ENCODE assay signal across 11 cellular contexts in genomic region chr1:79667848-79668696, GRCh38.
DNase-seq lines count a peak whose midpoint lies in the region; ATAC-seq lines count a peak whose summit lies in the region.
"Had no signal": no experiment of that assay in that cellular context is flagged by ENCODE, and none has a peak within 500 bp of the region (broad histone marks: within the 10 kb centered on the region; RNA-seq: fewer than 3 reads in every experiment).

No MANE protein-coding gene starts in this region.

- H3K27ac ChIP-seq in right cardiac atrium (ENCODE audit: low read length), result no peak overlapping the region
- H3K27ac ChIP-seq: brain microvascular endothelial cell, epithelial cell of prostate, stomach had no signal

- no peaks in the 10 kb centered on the region for H3K27me3 ChIP-seq in right cardiac atrium (ENCODE audit: control insufficient read depth, insufficient read depth)
- H3K27me3 ChIP-seq: brain microvascular endothelial cell, stomach had no signal

- DNase-seq in KG1 (lab: John Stamatoyannopoulos, UW) (peak; percentile 28), right cardiac atrium (no peak), iPS-NIHi11 (ENCODE audit: low spot score) (no peak), H4 (ENCODE audit: low spot score) (no peak)
- no peak for DNase-seq in activated CD4-positive, alpha-beta T cell treated with anti-CD3 and anti-CD28 coated beads for 48 hours
- DNase-seq: brain microvascular endothelial cell, stomach had no signal

- H3K4me3 ChIP-seq in right cardiac atrium (ENCODE audit: low read length), result no peak overlapping the region
- H3K4me3 ChIP-seq: stomach had no signal

- H3K4me1 ChIP-seq in right cardiac atrium (ENCODE audit: control insufficient read depth, insufficient read depth, low read length), result no peaks in the 10 kb centered on the region
- H3K4me1 ChIP-seq: stomach had no signal

- intact Hi-C loops in right cardiac atrium (cut with DNase I), result no loop called here

- 76% methylated on average over 3 of the region's 3 CpGs for WGBS in right cardiac atrium

- peak; percentile 91 for ATAC-seq in GM18498 (IDR thresholded peaks at IDR 0.05; ENCODE audit: unreplicated experiment)
- peak; percentile 98 for ATAC-seq in GM19467 (IDR thresholded peaks at IDR 0.05; ENCODE audit: unreplicated experiment)
- peak; percentile 95 for ATAC-seq in HG02943 (IDR thresholded peaks at IDR 0.05; ENCODE audit: low read depth, unreplicated experiment)
- ATAC-seq in right cardiac atrium, result no peak

- no peaks in the 10 kb centered on the region for H3K9me3 ChIP-seq in right cardiac atrium (ENCODE audit: control insufficient read depth, low read length)
- H3K9me3 ChIP-seq: stomach had no signal

Comparison
In these comparisons a context has a peak if more than half of its experiments do, and no peak if none do; other contexts are left out.
1. ATAC-seq: peak in GM18498 (single experiment), GM19467 (single experiment) and HG02943 (single experiment); none in right cardiac atrium (0 of 2).